Comparison of ENCODE assay signal across 9 cellular contexts in genomic region chr7:41134242-41134872, GRCh38.
DNase-seq lines count a peak whose midpoint lies in the region; ATAC-seq and TF ChIP-seq lines count a peak whose summit lies in the region.
"Had no signal": no experiment of that assay in that cellular context is flagged by ENCODE, and none has a peak within 500 bp of the region (broad histone marks: within the 10 kb centered on the region; RNA-seq: fewer than 3 reads in every experiment).

No MANE protein-coding gene starts in this region.

- TF ChIP-seq CTCF in GM12864 (IDR thresholded peaks at IDR 0.05; ENCODE audit: low read depth, low read length, missing control alignments): no peak

- peak; percentile 91 for ATAC-seq in GM21717 (IDR thresholded peaks at IDR 0.05; ENCODE audit: unreplicated experiment)

- POLR2A ChIA-PET in activated CD4-positive, alpha-beta T cell treated with anti-CD3 and anti-CD28 coated beads, Interleukin-2, amount 10 ng/mL, durations not matched to agents 7 days and 5 days (lab: Charles Lee): no interaction called here

- H3K4me3 ChIP-seq in GM12864 (ENCODE audit: low read depth, low read length): no peak overlapping the region

- H3K27me3 Mint-ChIP-seq in activated CD4-positive, alpha-beta T cell treated with anti-CD3 and anti-CD28 coated beads, Interleukin-2, amount 10 ng/mL, durations not matched to agents 7 days and 5 days: no peaks in the 10 kb centered on the region

- no peaks in the 10 kb centered on the region for H3K4me1 Mint-ChIP-seq in activated CD4-positive, alpha-beta T cell treated with anti-CD3 and anti-CD28 coated beads, Interleukin-2, amount 10 ng/mL, durations not matched to agents 7 days and 5 days

- no peak overlapping the region for H3K27ac Mint-ChIP-seq in activated CD4-positive, alpha-beta T cell treated with anti-CD3 and anti-CD28 coated beads, Interleukin-2, amount 10 ng/mL, durations not matched to agents 7 days and 5 days

- CTCF ChIA-PET in activated CD4-positive, alpha-beta T cell treated with anti-CD3 and anti-CD28 coated beads, Interleukin-2, amount 10 ng/mL, durations not matched to agents 7 days and 5 days (lab: Charles Lee): no interaction called here

- no peaks in the 10 kb centered on the region for H3K36me3 Mint-ChIP-seq in activated CD4-positive, alpha-beta T cell treated with anti-CD3 and anti-CD28 coated beads, Interleukin-2, amount 10 ng/mL, durations not matched to agents 7 days and 5 days (ENCODE audit: low read depth)

- H3K9me3 Mint-ChIP-seq in activated CD4-positive, alpha-beta T cell treated with anti-CD3 and anti-CD28 coated beads, Interleukin-2, amount 10 ng/mL, durations not matched to agents 7 days and 5 days: no peaks in the 10 kb centered on the region
- H3K9me3 Mint-ChIP-seq: nephron had no signal

- no peak overlapping the region for H3K4me3 Mint-ChIP-seq in activated CD4-positive, alpha-beta T cell treated with anti-CD3 and anti-CD28 coated beads, Interleukin-2, amount 10 ng/mL, durations not matched to agents 7 days and 5 days
- H3K4me3 Mint-ChIP-seq: nephron had no signal

- DNase-seq in GM12864 (ENCODE audit: low read depth) (peak; percentile 49), HS-5 (ENCODE audit: low read depth) (peak; percentile 28), germinal center (ENCODE audit: low spot score) (peak; percentile 30), GOT3 (lab: John Stamatoyannopoulos, UW) (no peak), cortex of kidney (lab: John Stamatoyannopoulos, UW) (no peak), activated T-cell treated with anti-CD3 and anti-CD28 coated beads for 4 hours (no peak)
- no peak for DNase-seq in activated CD4-positive, alpha-beta T cell treated with anti-CD3 and anti-CD28 coated beads, Interleukin-2, amount 10 ng/mL, durations not matched to agents 7 days and 5 days

Comparison
In these comparisons a context has a peak if more than half of its experiments do, and no peak if none do; other contexts are left out.
1. DNase-seq: peak in GM12864 (single experiment), HS-5 (single experiment) and germinal center (single experiment); none in GOT3 (single experiment), cortex of kidney (single experiment), activated T-cell treated with anti-CD3 and anti-CD28 coated beads for 4 hours (single experiment) and activated CD4-positive, alpha-beta T cell treated with anti-CD3 and anti-CD28 coated beads, Interleukin-2, amount 10 ng/mL, durations not matched to agents 7 days and 5 days (single experiment).